8 cellular contexts compared by ENCODE assay signal in the genomic region with DNA sequence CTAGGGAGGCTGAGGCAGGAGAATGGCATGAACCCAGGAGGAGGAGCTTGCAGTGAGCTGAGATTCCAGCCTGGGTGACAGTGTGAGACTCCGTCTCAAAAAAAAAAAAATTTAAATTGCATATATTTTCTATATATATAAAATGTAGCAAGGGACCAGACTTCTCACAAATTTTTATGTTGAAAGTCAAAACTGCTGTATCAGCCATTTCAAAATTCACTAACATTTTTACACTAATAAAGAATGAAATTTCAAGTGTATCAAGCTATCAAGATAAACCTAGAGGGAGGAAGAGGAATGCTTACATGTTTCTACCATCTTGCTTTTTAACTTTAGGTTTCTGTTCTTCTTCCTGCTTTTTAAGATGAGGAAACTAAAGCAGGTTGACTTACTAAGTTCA.
"Had no signal": no experiment of that assay in that cellular context is flagged by ENCODE, and none has a peak within 500 bp of the region (broad histone marks: within the 10 kb centered on the region; RNA-seq: fewer than 3 reads in every experiment).

No MANE protein-coding gene starts in this region.

- ATAC-seq: GM23338, HCT116 had no signal

- H3K9ac ChIP-seq: KMS-11 had no signal

- H3K27ac ChIP-seq: KMS-11 had no signal

- H3K36me3 ChIP-seq: HAP-1 had no signal

- FAIRE-seq: HTR-8/SVneo had no signal

- H3K9me3 ChIP-seq: HAP-1 had no signal

- H2AFZ ChIP-seq: GM23338 had no signal

- H3K4me2 ChIP-seq: GM23338, KMS-11 had no signal

- H3K4me3 ChIP-seq: GM23338, HAP-1 had no signal

- DNase-seq: H7, HFFc6, KBM-7 had no signal
